12 cellular contexts compared by ENCODE assay signal in genomic region chr3:136929984-136930671, GRCh38. TPM values are rescaled to one million over a fixed set of nuclear protein-coding genes. Genes with fewer than 3 reads are reported as not detected.
DNase-seq lines count a peak whose midpoint lies in the region; ATAC-seq and TF ChIP-seq lines count a peak whose summit lies in the region.
"Had no signal": no experiment of that assay in that cellular context is flagged by ENCODE, and none has a peak within 500 bp of the region (broad histone marks: within the 10 kb centered on the region; RNA-seq: fewer than 3 reads in every experiment).

No MANE protein-coding gene starts in this region.

- H3K36me3 ChIP-seq in parathyroid adenoma (ENCODE audit: control insufficient read depth, insufficient read depth, low read length): no peaks in the 10 kb centered on the region
- H3K36me3 ChIP-seq in stomach: peaks cover 0 to 19% (median 10%) of the 10 kb centered on the region in 4 donors

- 26 to 37% (median 29%) methylated on average over 4 of the region's 4 CpGs for WGBS in stomach, 5 donors

- ATAC-seq in activated T-helper 17 cell treated with anti-CD3 and anti-CD28 coated beads, Interleukin-2, amount 50 U/mL, for 72 hours (replicated peaks): no peak
- no peak for ATAC-seq in HG02870 (IDR thresholded peaks at IDR 0.05; ENCODE audit: unreplicated experiment)

- H3K36me3 Mint-ChIP-seq in activated T-helper 17 cell treated with anti-CD3 and anti-CD28 coated beads, Interleukin-2, amount 50 U/mL, for 72 hours (ENCODE audit: low read depth): peaks cover 64% of the 10 kb centered on the region

- no peak overlapping the region for H3K27ac ChIP-seq in parathyroid adenoma
- H3K27ac ChIP-seq in stomach: peak overlapping the region in 2 of 5 donors; percentile 48 to 53
- H3K27ac ChIP-seq: cardiac muscle cell, neutrophil had no signal

- H3K27me3 ChIP-seq in parathyroid adenoma (ENCODE audit: control insufficient read depth, insufficient read depth, low read length) (no peaks in the 10 kb centered on the region), stomach (no peaks in the 10 kb centered on the region)
- H3K27me3 ChIP-seq: cardiac muscle cell, neutrophil had no signal

- no peak overlapping the region for H2AFZ ChIP-seq in parathyroid adenoma

- H3K4me3 Mint-ChIP-seq in activated T-helper 17 cell treated with anti-CD3 and anti-CD28 coated beads, Interleukin-2, amount 50 U/mL, for 72 hours: no peak overlapping the region
- H3K4me3 Mint-ChIP-seq: stimulated activated naive CD8-positive, alpha-beta T cell treated with anti-CD3 and anti-CD28 coated beads, Interleukin-15, Interleukin-2, amounts not matched to agents 100 ng/mL and 50 ng/mL, for 24 hours had no signal

- H3K27me3 Mint-ChIP-seq in activated T-helper 17 cell treated with anti-CD3 and anti-CD28 coated beads, Interleukin-2, amount 50 U/mL, for 72 hours: no peaks in the 10 kb centered on the region
- H3K27me3 Mint-ChIP-seq: stimulated activated naive CD8-positive, alpha-beta T cell treated with anti-CD3 and anti-CD28 coated beads, Interleukin-15, Interleukin-2, amounts not matched to agents 100 ng/mL and 50 ng/mL, for 24 hours had no signal

- no peaks in the 10 kb centered on the region for H3K9me3 ChIP-seq in parathyroid adenoma (ENCODE audit: control insufficient read depth, low read length)
- H3K9me3 ChIP-seq in stomach: no peaks in the 10 kb centered on the region
- H3K9me3 ChIP-seq: neutrophil had no signal

- DNase-seq in Ammon's horn (ENCODE audit: low spot score): peak; percentile 40
- peak; percentile 28 for DNase-seq in globus pallidus (ENCODE audit: low spot score)
- no peak for DNase-seq in stomach
- DNase-seq in NCI-H1417 treated with DMSO at 0.1 percent for 48 hours (lab: John Stamatoyannopoulos, UW): no peak
- no peak for DNase-seq in T-helper 2 cell
- DNase-seq: NCI-H446 had no signal

- TF ChIP-seq CTCF in parathyroid adenoma (IDR thresholded peaks at IDR 0.05) (no peak), stomach (IDR thresholded peaks at IDR 0.05) (no peak)

- H3K9me3 Mint-ChIP-seq in activated T-helper 17 cell treated with anti-CD3 and anti-CD28 coated beads, Interleukin-2, amount 50 U/mL, for 72 hours: no peaks in the 10 kb centered on the region
- H3K9me3 Mint-ChIP-seq: stimulated activated naive CD8-positive, alpha-beta T cell treated with anti-CD3 and anti-CD28 coated beads, Interleukin-15, Interleukin-2, amounts not matched to agents 100 ng/mL and 50 ng/mL, for 24 hours had no signal

- TF ChIP-seq EP300 in stomach (IDR thresholded peaks at IDR 0.05): no peak

- intact Hi-C loops in stomach (cut with DNase I; ENCODE audit: low total_unique reads): no loop called here

- H3K4me1 ChIP-seq in parathyroid adenoma: no peaks in the 10 kb centered on the region
- peaks cover 0 to 53% (median 23%) of the 10 kb centered on the region in 4 donors for H3K4me1 ChIP-seq in stomach

- peak overlapping the region; percentile 43 for H3K4me2 ChIP-seq in parathyroid adenoma (ENCODE audit: low read length)

- peaks cover 12% of the 10 kb centered on the region for H3K79me2 ChIP-seq in parathyroid adenoma

- no peak overlapping the region for H3K9ac ChIP-seq in parathyroid adenoma

- no peak for TF ChIP-seq POLR2A in stomach (IDR thresholded peaks at IDR 0.05)

- H3K27ac Mint-ChIP-seq in activated T-helper 17 cell treated with anti-CD3 and anti-CD28 coated beads, Interleukin-2, amount 50 U/mL, for 72 hours: peak overlapping the region; percentile 43
- H3K27ac Mint-ChIP-seq: stimulated activated naive CD8-positive, alpha-beta T cell treated with anti-CD3 and anti-CD28 coated beads, Interleukin-15, Interleukin-2, amounts not matched to agents 100 ng/mL and 50 ng/mL, for 24 hours had no signal

- H3K4me3 ChIP-seq in parathyroid adenoma (ENCODE audit: low read depth, low read length) (no peak overlapping the region), stomach (peak overlapping the region in 2 of 4 donors; percentile 8 to 12)
- H3K4me3 ChIP-seq: cardiac muscle cell had no signal

- H3K4me1 Mint-ChIP-seq in activated T-helper 17 cell treated with anti-CD3 and anti-CD28 coated beads, Interleukin-2, amount 50 U/mL, for 72 hours: peaks cover 31% of the 10 kb centered on the region

RNA-seq across cellular contexts. Expression of gene IL20RB, which starts 27.7 kb away (rescaled TPM):
- 1 to 10 TPM; 1.6 to 3.7 TPM for total RNA-seq in activated T-helper 17 cell treated with anti-CD3 and anti-CD28 coated beads, Interleukin-2, amount 50 U/mL, for 72 hours
- 1 to 10 TPM in 2 of 5 donors, not detected in 3; 1.3 to 4.2 TPM for total RNA-seq in stomach
- polyA plus RNA-seq in stomach: 10 to 100 TPM in 1 of 3 donors, under 1 TPM in 2; 0.46 to 37.3 (median 0.75) TPM

Comparison
In these comparisons a context has a peak if more than half of its experiments do, and no peak if none do; other contexts are left out.
1. DNase-seq: peak in Ammon's horn (single experiment) and globus pallidus (single experiment); none in stomach (single experiment), NCI-H1417 treated with DMSO at 0.1 percent for 48 hours (single experiment) and T-helper 2 cell (0 of 5).